ENCODE assay signal across 1 cellular context in the genomic region with DNA sequence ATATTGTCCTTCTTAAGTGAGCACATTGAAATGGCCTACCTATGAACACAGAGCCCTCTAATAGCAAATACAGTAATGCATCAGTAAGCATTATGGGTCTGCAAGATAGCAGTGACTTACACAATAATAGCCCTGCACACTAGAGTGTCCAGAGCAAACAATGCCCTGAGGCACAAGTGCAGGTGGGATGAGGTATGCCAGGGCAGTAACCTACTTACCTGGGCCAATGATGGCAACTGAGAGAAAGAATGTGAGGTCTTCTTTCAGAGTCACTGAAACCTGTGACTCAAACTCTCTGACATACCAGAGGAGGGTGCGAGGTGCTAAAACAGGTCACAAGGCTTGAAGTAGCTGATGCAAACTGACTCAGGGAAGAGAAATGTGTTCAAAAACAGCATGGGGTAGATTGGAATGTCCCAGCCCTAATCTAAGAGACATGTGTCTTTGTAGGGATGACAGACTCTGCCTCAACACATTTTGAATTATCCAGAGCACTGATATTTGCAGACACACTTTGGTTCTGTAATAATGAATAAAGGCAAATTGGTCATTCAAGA.
TF ChIP-seq lines count a peak whose summit lies in the region.

No MANE protein-coding gene starts in this region.

TF ChIP-seq in SK-N-SH, 30 proteins besides CTCF, POLR2A, EP300 and RAD21 (continued from another document):
- TF ChIP-seq GABPA (IDR thresholded peaks at IDR 0.05; ENCODE audit: low read depth) (no peak), MEF2A (IDR thresholded peaks at IDR 0.05; ENCODE audit: borderline replicate concordance, low read depth) (no peak), NRF1 (IDR thresholded peaks at IDR 0.05; ENCODE audit: low read depth, low read length) (no peak)
- TF ChIP-seq, protein P1, sequence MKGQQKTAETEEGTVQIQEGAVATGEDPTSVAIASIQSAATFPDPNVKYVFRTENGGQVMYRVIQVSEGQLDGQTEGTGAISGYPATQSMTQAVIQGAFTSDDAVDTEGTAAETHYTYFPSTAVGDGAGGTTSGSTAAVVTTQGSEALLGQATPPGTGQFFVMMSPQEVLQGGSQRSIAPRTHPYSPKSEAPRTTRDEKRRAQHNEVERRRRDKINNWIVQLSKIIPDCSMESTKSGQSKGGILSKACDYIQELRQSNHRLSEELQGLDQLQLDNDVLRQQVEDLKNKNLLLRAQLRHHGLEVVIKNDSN (IDR thresholded peaks at IDR 0.05; ENCODE audit: borderline replicate concordance, low read depth): no peak
- TF ChIP-seq, protein P2, sequence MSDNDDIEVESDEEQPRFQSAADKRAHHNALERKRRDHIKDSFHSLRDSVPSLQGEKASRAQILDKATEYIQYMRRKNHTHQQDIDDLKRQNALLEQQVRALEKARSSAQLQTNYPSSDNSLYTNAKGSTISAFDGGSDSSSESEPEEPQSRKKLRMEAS (IDR thresholded peaks at IDR 0.05; ENCODE audit: low read depth): no peak
